Comparison of ENCODE assay signal across 1 cellular context in genomic region chr11:47430524-47430923, GRCh38.
TF ChIP-seq lines count a peak whose summit lies in the region.

No MANE protein-coding gene starts in this region.

TF ChIP-seq in liver, 16 proteins besides CTCF, POLR2A, EP300 and RAD21 (continued from another document):
- TF ChIP-seq ZBTB33 (IDR thresholded peaks at IDR 0.05) = no peak
